12 cellular contexts compared by ENCODE assay signal in the genomic region with DNA sequence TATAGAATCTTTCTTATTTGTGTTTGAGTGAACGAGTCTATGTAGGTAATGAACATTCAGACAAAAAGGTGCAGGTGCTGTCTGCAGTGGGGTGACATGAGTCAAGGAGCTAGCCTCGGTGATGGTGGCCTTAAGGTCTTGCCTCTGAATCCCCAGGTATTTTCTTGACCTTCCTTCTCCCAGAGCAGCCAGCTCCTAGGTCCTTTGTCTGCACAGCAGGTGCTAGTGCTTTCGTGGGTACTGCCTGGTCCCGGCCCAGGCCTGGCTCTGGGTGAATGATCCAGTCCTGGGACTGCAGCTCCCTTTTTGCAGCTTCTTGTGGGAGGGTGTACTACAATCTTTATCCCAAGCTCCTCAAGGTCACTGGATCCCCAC. TPM values are rescaled to one million over a fixed set of nuclear protein-coding genes. Genes with fewer than 3 reads are reported as not detected.
DNase-seq lines count a peak whose midpoint lies in the region; ATAC-seq and TF ChIP-seq lines count a peak whose summit lies in the region.
"Had no signal": no experiment of that assay in that cellular context is flagged by ENCODE, and none has a peak within 500 bp of the region (broad histone marks: within the 10 kb centered on the region; RNA-seq: fewer than 3 reads in every experiment).

No MANE protein-coding gene starts in this region.

- peak overlapping the region; percentile 77 for H3K27ac Mint-ChIP-seq in dendritic cell treated with granulocyte-macrophage colony-stimulating factor and Interleukin-4, amounts not matched to agents 40 ng/mL and 50 ng/mL, for 4 days

- H3K27ac ChIP-seq in mesodermal cell (ENCODE audit: low read depth, low read length, severe bottlenecking) (peak overlapping the region; percentile 55), substantia nigra (ENCODE audit: low read depth, low read length, poor library complexity, severe bottlenecking) (peak overlapping the region; percentile 55)

- H3K36me3 Mint-ChIP-seq in dendritic cell treated with granulocyte-macrophage colony-stimulating factor and Interleukin-4, amounts not matched to agents 40 ng/mL and 50 ng/mL, for 4 days (ENCODE audit: low read depth), result peaks cover 60% of the 10 kb centered on the region

- H3K36me3 ChIP-seq in mesodermal cell (ENCODE audit: control insufficient read depth, insufficient read depth, low read length), result peaks cover 32% of the 10 kb centered on the region
- H3K36me3 ChIP-seq: MG63 had no signal

- DNase-seq in activated CD8-positive, alpha-beta memory T cell treated with anti-CD3 and anti-CD28 coated beads, Interleukin-2, amount 50 U/mL, for 48 hours, result peak; percentile 47
- no peak for DNase-seq in activated CD8-positive, alpha-beta memory T cell treated with anti-CD3 and anti-CD28 coated beads for 24 hours
- no peak for DNase-seq in substantia nigra (lab: John Stamatoyannopoulos, UW)
- no peak for DNase-seq in foreskin melanocyte
- DNase-seq in omental fat pad (ENCODE audit: low spot score), result no peak
- DNase-seq: DMS 273 treated with DMSO at 0.1 percent for 48 hours, MG63, NCI-H2171 had no signal

- H3K27me3 Mint-ChIP-seq in dendritic cell treated with granulocyte-macrophage colony-stimulating factor and Interleukin-4, amounts not matched to agents 40 ng/mL and 50 ng/mL, for 4 days, result no peaks in the 10 kb centered on the region

- 74 to 85% methylated on average over 3 to 4 of the region's 4 CpGs for WGBS in mesodermal cell (ENCODE audit: insufficient coverage in 2 of 2), 2 experiments

- H3K4me3 ChIP-seq in mesodermal cell (ENCODE audit: extremely low read depth, insufficient read depth, low read length, poor library complexity, severe bottlenecking), result no peak overlapping the region
- H3K4me3 ChIP-seq: MG63 had no signal

- ATAC-seq in HG03460 (IDR thresholded peaks at IDR 0.05; ENCODE audit: unreplicated experiment) (no peak), omental fat pad (ENCODE audit: low FRiP score) (no peak)

- H3K9me3 ChIP-seq in mesodermal cell (ENCODE audit: control insufficient read depth, low read length), result no peaks in the 10 kb centered on the region
- H3K9me3 ChIP-seq: MG63 had no signal

- intact Hi-C loops in dendritic cell treated with granulocyte-macrophage colony-stimulating factor and Interleukin-4, amounts not matched to agents 40 ng/mL and 50 ng/mL, for 4 days (cut with micrococcal nuclease), result no loop called here

- peaks cover 95% of the 10 kb centered on the region for H3K4me1 Mint-ChIP-seq in dendritic cell treated with granulocyte-macrophage colony-stimulating factor and Interleukin-4, amounts not matched to agents 40 ng/mL and 50 ng/mL, for 4 days (ENCODE audit: low read depth)

- no peaks in the 10 kb centered on the region for H3K9me3 Mint-ChIP-seq in dendritic cell treated with granulocyte-macrophage colony-stimulating factor and Interleukin-4, amounts not matched to agents 40 ng/mL and 50 ng/mL, for 4 days

- H3K4me1 ChIP-seq in mesodermal cell (ENCODE audit: control insufficient read depth, insufficient read depth, low read length, poor library complexity, severe bottlenecking), result peaks cover 43% of the 10 kb centered on the region

- no peak for TF ChIP-seq CTCF in omental fat pad (IDR thresholded peaks at IDR 0.05)

- no peak overlapping the region for H3K4me3 Mint-ChIP-seq in dendritic cell treated with granulocyte-macrophage colony-stimulating factor and Interleukin-4, amounts not matched to agents 40 ng/mL and 50 ng/mL, for 4 days

RNA-seq across cellular contexts. Expression of a gene that starts 6.4 kb away (rescaled TPM):
- polyA plus RNA-seq in mesodermal cell (2013, experiment 1 of 2), result 78.6 TPM
- polyA plus RNA-seq in mesodermal cell (2013, experiment 2 of 2), result 59.3 TPM
- 10 to 100 TPM in 2 of 4 donors, 1 to 10 TPM in 2; 5.6 to 22.9 (median 11.0) TPM for total RNA-seq in omental fat pad

RNA-seq across cellular contexts. Expression of a gene that starts 45.0 kb away (rescaled TPM):
- polyA plus RNA-seq in mesodermal cell (2013, experiment 1 of 2), result 20.1 TPM
- 15.6 TPM for polyA plus RNA-seq in mesodermal cell (2013, experiment 2 of 2)
- total RNA-seq in omental fat pad, result 10 to 100 TPM; 11.8 to 18.8 (median 16.3) TPM

RNA-seq across cellular contexts. Expression of a gene that starts 58.5 kb away (rescaled TPM):
- polyA plus RNA-seq in mesodermal cell (2013, experiment 1 of 2), result not detected
- not detected for polyA plus RNA-seq in mesodermal cell (2013, experiment 2 of 2)
- not detected for total RNA-seq in omental fat pad
- total RNA-seq: A673 had no signal
